ENCODE assay signal across 10 cellular contexts in the genomic region with DNA sequence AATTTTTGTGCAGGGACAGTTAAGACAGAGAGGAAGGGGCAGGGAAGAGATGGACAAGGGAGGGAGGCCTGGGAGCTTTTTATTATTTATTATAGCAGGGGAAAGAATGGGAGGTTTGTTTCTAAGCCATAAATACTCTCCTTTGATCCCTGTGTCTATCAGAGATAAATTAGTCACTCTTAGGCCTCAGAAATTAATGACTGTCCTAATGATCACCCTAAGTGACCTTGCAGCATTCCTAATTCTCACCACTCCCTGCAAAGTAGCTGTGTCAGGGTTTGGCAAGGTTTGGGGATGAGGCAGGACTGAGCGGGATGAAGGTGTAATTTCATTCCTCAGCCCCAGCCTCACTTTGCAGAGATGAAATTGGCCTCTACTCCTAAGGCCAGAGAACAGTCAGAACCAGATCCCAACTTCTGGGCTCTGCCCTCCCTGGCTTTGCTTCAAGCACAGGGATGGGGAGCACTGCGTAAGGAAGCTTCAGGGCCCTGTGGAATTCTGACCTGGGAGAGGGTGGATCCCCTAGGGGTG.
A peak's percentile ranks its signal among the peaks of the same experiment; 100 is the strongest.
DNase-seq lines count a peak whose midpoint lies in the region; ATAC-seq, FAIRE-seq and TF ChIP-seq lines count a peak whose summit lies in the region.
"Had no signal": no experiment of that assay in that cellular context is flagged by ENCODE, and none has a peak within 500 bp of the region (broad histone marks: within the 10 kb centered on the region; RNA-seq: fewer than 3 reads in every experiment).

No MANE protein-coding gene starts in this region.

- H4K20me1 ChIP-seq in PC-3 (ENCODE audit: low read length) = no peaks in the 10 kb centered on the region
- no peaks in the 10 kb centered on the region for H4K20me1 ChIP-seq in H1 (replicated peaks in 1 of 2; ENCODE audit: control insufficient read depth in 1 of 2, insufficient read depth in 2 of 2, low read length in 2 of 2)

- no peaks in the 10 kb centered on the region for H3K27me3 ChIP-seq in PC-3 (ENCODE audit: low read length)
- H3K27me3 ChIP-seq in H1 (replicated peaks in 1 of 4; ENCODE audit: control insufficient read depth in 3 of 4, extremely low read depth in 1 of 4, insufficient read depth in 3 of 4, low read length in 3 of 4) = no peaks in the 10 kb centered on the region
- H3K27me3 ChIP-seq in upper lobe of left lung = no peaks in the 10 kb centered on the region
- H3K27me3 ChIP-seq: MG63 had no signal

- H3K9me3 ChIP-seq in PC-3 (ENCODE audit: low read length) (no peaks in the 10 kb centered on the region), H1 (ENCODE audit: insufficient read depth in 2 of 2, low read depth in 1 of 2, low read length in 1 of 2) (peaks cover 0 to 5% of the 10 kb centered on the region in 2 experiments; a peak in 1 of 4 replicates), upper lobe of left lung (no peaks in the 10 kb centered on the region)
- H3K9me3 ChIP-seq: MG63 had no signal

- no peaks in the 10 kb centered on the region for H3K9me2 ChIP-seq in PC-3 (replicated peaks; ENCODE audit: low read length)

- H3K23ac ChIP-seq in H1 (ENCODE audit: insufficient read length) = no peak overlapping the region

- no peak for FAIRE-seq in H1 (lab: Jason Lieb, UNC)

- POLR2A ChIA-PET in PC-3 (lab: Charles Lee; ENCODE audit: unreplicated experiment) = no interaction called here
- POLR2A ChIA-PET in H1 (lab: Charles Lee; ENCODE audit: partially characterized antibody) = interaction anchor here (0.7 to 0.8 kb wide), 4 partner anchors 37 to 427 kb away, joined by 3 to 4 read pairs (median 3); no protein-coding TSS in a partner anchor

- H3K56ac ChIP-seq in H1 (replicated peaks; ENCODE audit: insufficient read length, low read depth, low read length) = no peak overlapping the region

- no peaks in the 10 kb centered on the region for H3K27me3 Mint-ChIP-seq in neural crest cell (ENCODE audit: low read depth)
- H3K27me3 Mint-ChIP-seq in activated CD4-positive, alpha-beta T cell treated with anti-CD3 and anti-CD28 coated beads, Interleukin-2, amount 10 ng/mL, durations not matched to agents 24 days and 14 days = no peaks in the 10 kb centered on the region
- H3K27me3 Mint-ChIP-seq in activated CD8-positive, alpha-beta memory T cell treated with anti-CD3 and anti-CD28 coated beads, Interleukin-2, amount 10 ng/mL, durations not matched to agents 7 days and 5 days = no peaks in the 10 kb centered on the region

- H3K27ac Mint-ChIP-seq in neural crest cell (ENCODE audit: unreplicated experiment) = peak overlapping the region; percentile 98
- no peak overlapping the region for H3K27ac Mint-ChIP-seq in activated CD4-positive, alpha-beta T cell treated with anti-CD3 and anti-CD28 coated beads, Interleukin-2, amount 10 ng/mL, durations not matched to agents 24 days and 14 days
- H3K27ac Mint-ChIP-seq in activated CD8-positive, alpha-beta memory T cell treated with anti-CD3 and anti-CD28 coated beads, Interleukin-2, amount 10 ng/mL, durations not matched to agents 7 days and 5 days = no peak overlapping the region

- no peaks in the 10 kb centered on the region for H3F3A ChIP-seq in PC-3 (ENCODE audit: low read length, unreplicated experiment)

- peak overlapping the region; percentile 92; the same call in 1 of the 2 replicates for H2BK5ac ChIP-seq in H1 (ENCODE audit: low read depth, low read length)

- H3K79me2 ChIP-seq in PC-3 (ENCODE audit: low read length) = no peaks in the 10 kb centered on the region
- no peaks in the 10 kb centered on the region for H3K79me2 ChIP-seq in H1 (ENCODE audit: control insufficient read depth in 1 of 2, insufficient read depth in 2 of 2, low read length in 2 of 2)

- no peak for TF ChIP-seq RAD21 in H1 (IDR thresholded peaks at IDR 0.05 in 1 of 2, conservative IDR thresholded peaks at IDR 0.05 in 1 of 2; ENCODE audit: low read depth in 2 of 2, low read length in 2 of 2)

- H4K5ac ChIP-seq in H1 (ENCODE audit: insufficient read length, low read depth, low read length) = peak overlapping the region; percentile 38

- peak overlapping the region; percentile 55 for H3K18ac ChIP-seq in H1 (ENCODE audit: extremely low read depth, low read length)

- H2BK15ac ChIP-seq in H1 (ENCODE audit: low read length) = peak overlapping the region; percentile 46; the same call in 1 of the 2 replicates

- H3K14ac ChIP-seq in H1 (ENCODE audit: insufficient read length) = no peak overlapping the region

- no peaks in the 10 kb centered on the region for H3K79me1 ChIP-seq in H1 (ENCODE audit: low read depth, low read length)

- TF ChIP-seq POLR2A in H1 (IDR thresholded peaks at IDR 0.05; ENCODE audit: control extremely low read depth in 1 of 2, low read depth in 2 of 2, low read length in 2 of 2) (no peak), upper lobe of left lung (IDR thresholded peaks at IDR 0.05) (no peak)

- H3K27ac ChIP-seq in PC-3 (ENCODE audit: low read length) (no peak overlapping the region), H1 (ENCODE audit: low read depth, low read length) (no peak overlapping the region), upper lobe of left lung (peak overlapping the region in 3 of 4 donors; percentile 62 to 79 (median 68))

- ATAC-seq in PC-3 = no peak
- peak in 1 of 2 donors; percentile 5 for ATAC-seq in upper lobe of left lung (ENCODE audit: low FRiP score in 2 of 2)
- ATAC-seq in activated CD8-positive, alpha-beta memory T cell treated with anti-CD3 and anti-CD28 coated beads, Interleukin-2, amount 10 ng/mL, durations not matched to agents 7 days and 5 days = no peak
- ATAC-seq: stimulated activated naive CD8-positive, alpha-beta T cell treated with anti-CD3 and anti-CD28 coated beads, Interleukin-15, Interleukin-2, amounts not matched to agents 100 U/mL and 50 U/mL, for 24 hours had no signal

- CTCF ChIA-PET in PC-3 (lab: Charles Lee) (interaction anchor here (0.7 kb wide), 1 partner anchor 418 kb away, joined by 3 read pairs; no protein-coding TSS in a partner anchor), H1 (lab: Charles Lee; ENCODE audit: partially characterized antibody) (interaction anchor here (0.6 to 3.0 kb wide), 30 partner anchors 8 to 539 kb away, joined by 3 to 20 read pairs (median 4); no protein-coding TSS in a partner anchor)
- CTCF ChIA-PET in activated CD8-positive, alpha-beta memory T cell treated with anti-CD3 and anti-CD28 coated beads, Interleukin-2, amount 10 ng/mL, durations not matched to agents 7 days and 5 days (lab: Charles Lee) = interaction anchor here (0.9 to 6.6 kb wide), 14 partner anchors 10 to 493 kb away, joined by 3 to 55 read pairs (median 4); no protein-coding TSS in a partner anchor

- no peak overlapping the region for H4K8ac ChIP-seq in H1 (ENCODE audit: extremely low read depth, insufficient read depth, low read length)

- intact Hi-C loops in PC-3 (cut with micrococcal nuclease) = loop anchor here (5.0 kb wide), 1 partner anchor 214 kb away; a partner anchor contains a TSS
- intact Hi-C loops in activated CD4-positive, alpha-beta T cell treated with anti-CD3 and anti-CD28 coated beads, Interleukin-2, amount 10 ng/mL, durations not matched to agents 24 days and 14 days (cut with micrococcal nuclease) = no loop called here

- no TSS peak for BruUV-seq in PC-3 (replicated peaks; lab: Mats Ljungman, UMichigan)

- no peak for TF ChIP-seq CTCF in PC-3 (conservative IDR thresholded peaks at IDR 0.05; ENCODE audit: low read depth, low read length)
- TF ChIP-seq CTCF in H1 (IDR thresholded peaks at IDR 0.05; ENCODE audit: control extremely low read depth in 1 of 3, insufficient read depth in 1 of 3, low read depth in 1 of 3, low read length in 3 of 3) = no peak
- no peak for TF ChIP-seq CTCF in neural crest cell (conservative IDR thresholded peaks at IDR 0.05)
- no peak for TF ChIP-seq CTCF in upper lobe of left lung (IDR thresholded peaks at IDR 0.05)

- peak overlapping the region; percentile 82 for H2BK12ac ChIP-seq in H1 (ENCODE audit: low read depth, low read length)

- H3K4me2 ChIP-seq in PC-3 (ENCODE audit: low read length) = no peak overlapping the region
- peak overlapping the region; percentile 5 to 12; a peak in 2 of 4 replicates for H3K4me2 ChIP-seq in H1 (ENCODE audit: insufficient read depth in 1 of 2, low read depth in 2 of 2, low read length in 2 of 2)

- 85% methylated on average over 2 of the region's 2 CpGs; no CpG with 5 or more reads in 1 of the 2 experiments for WGBS in H1 (ENCODE audit: extremely low coverage in 1 of 2, insufficient coverage in 1 of 2, insufficient read length in 1 of 2, insufficient replicate concordance in 2 of 2, low coverage in 1 of 2, low lambda C conversion rate in 2 of 2, missing lambda C conversion rate in 1 of 2), 2 experiments
- WGBS in upper lobe of left lung, 2 donors = 60 to 83% methylated on average over 2 of the region's 2 CpGs

- H2AFZ ChIP-seq in PC-3 (ENCODE audit: low read length) (0 out of 2 replicates have a peak overlapping the region, but pooled peaks have one; percentile 79), H1 (ENCODE audit: low read length) (peak overlapping the region; percentile 79; the same call in 1 of the 2 replicates)

- H3K4me3 Mint-ChIP-seq in neural crest cell = peak overlapping the region; percentile 51
- H3K4me3 Mint-ChIP-seq in activated CD4-positive, alpha-beta T cell treated with anti-CD3 and anti-CD28 coated beads, Interleukin-2, amount 10 ng/mL, durations not matched to agents 24 days and 14 days = no peak overlapping the region
- H3K4me3 Mint-ChIP-seq in activated CD8-positive, alpha-beta memory T cell treated with anti-CD3 and anti-CD28 coated beads, Interleukin-2, amount 10 ng/mL, durations not matched to agents 7 days and 5 days = no peak overlapping the region

- no peak for DNase-seq in PC-3
- peak in 1 of 2 experiments; percentile 61 for DNase-seq in H1 (ENCODE audit: low read depth in 1 of 2, low spot score in 2 of 2)
- no peak for DNase-seq in neural crest cell (ENCODE audit: low read depth, low spot score)
- no peak for DNase-seq in upper lobe of left lung
- no peak for DNase-seq in LoVo (ENCODE audit: low spot score)
- DNase-seq in activated CD4-positive, alpha-beta T cell treated with anti-CD3 and anti-CD28 coated beads, Interleukin-2, amount 10 ng/mL, durations not matched to agents 24 days and 14 days = no peak
- DNase-seq in activated CD8-positive, alpha-beta memory T cell treated with anti-CD3 and anti-CD28 coated beads, Interleukin-2, amount 10 ng/mL, durations not matched to agents 7 days and 5 days = no peak
- DNase-seq: GDM1; MG63; stimulated activated naive CD8-positive, alpha-beta T cell treated with anti-CD3 and anti-CD28 coated beads, Interleukin-15, Interleukin-2, amounts not matched to agents 100 U/mL and 50 U/mL, for 24 hours had no signal

- H3K4me1 Mint-ChIP-seq in neural crest cell = peaks cover 21% of the 10 kb centered on the region
- peaks cover 15% of the 10 kb centered on the region for H3K4me1 Mint-ChIP-seq in activated CD4-positive, alpha-beta T cell treated with anti-CD3 and anti-CD28 coated beads, Interleukin-2, amount 10 ng/mL, durations not matched to agents 24 days and 14 days
- H3K4me1 Mint-ChIP-seq in activated CD8-positive, alpha-beta memory T cell treated with anti-CD3 and anti-CD28 coated beads, Interleukin-2, amount 10 ng/mL, durations not matched to agents 7 days and 5 days = peaks cover 25% of the 10 kb centered on the region

- TF ChIP-seq EP300 in H1 (IDR thresholded peaks at IDR 0.05; ENCODE audit: borderline replicate concordance in 1 of 2, low read depth in 2 of 2, low read length in 2 of 2) = no peak
- TF ChIP-seq EP300 in upper lobe of left lung (IDR thresholded peaks at IDR 0.05) = no peak

- H3K9ac ChIP-seq in PC-3 (ENCODE audit: low read length) = no peak overlapping the region
- no peak overlapping the region for H3K9ac ChIP-seq in H1 (replicated peaks in 1 of 4; ENCODE audit: extremely low read depth in 1 of 4, low read depth in 3 of 4, low read length in 3 of 4)

- H4K91ac ChIP-seq in H1 (replicated peaks; ENCODE audit: insufficient read length, low read length) = peak overlapping the region; percentile 71

- H2BK20ac ChIP-seq in H1 (ENCODE audit: low read length) = peak overlapping the region; percentile 80; the same call in 1 of the 2 replicates

- H3K4me1 ChIP-seq in PC-3 (ENCODE audit: insufficient read depth, low read length) (peaks cover 5% of the 10 kb centered on the region), H1 (replicated peaks in 1 of 4; ENCODE audit: control insufficient read depth in 3 of 4, insufficient read depth in 4 of 4, low read length in 3 of 4) (peaks cover 7 to 12% (median 9%) of the 10 kb centered on the region in 4 experiments; a peak in 6 of 7 replicates), upper lobe of left lung (peaks cover 10 to 16% (median 12%) of the 10 kb centered on the region in 4 donors)

- no peaks in the 10 kb centered on the region for H3K23me2 ChIP-seq in H1 (ENCODE audit: low read depth, low read length)

- no peak overlapping the region for H3K4me3 ChIP-seq in PC-3 (ENCODE audit: low read length)
- H3K4me3 ChIP-seq in H1 (ENCODE audit: extremely low read depth in 1 of 4, insufficient read depth in 2 of 4, low read depth in 3 of 4, low read length in 4 of 4) = no peak overlapping the region
- H3K4me3 ChIP-seq in upper lobe of left lung = no peak overlapping the region
- H3K4me3 ChIP-seq: MG63 had no signal

- H2BK120ac ChIP-seq in H1 (replicated peaks; ENCODE audit: low read depth, low read length) = peak overlapping the region; percentile 21

- H2AK5ac ChIP-seq in H1 (ENCODE audit: low read depth, low read length) = no peak overlapping the region

- no peaks in the 10 kb centered on the region for H3K36me3 Mint-ChIP-seq in neural crest cell (ENCODE audit: low read depth)
- no peaks in the 10 kb centered on the region for H3K36me3 Mint-ChIP-seq in activated CD4-positive, alpha-beta T cell treated with anti-CD3 and anti-CD28 coated beads, Interleukin-2, amount 10 ng/mL, durations not matched to agents 24 days and 14 days (ENCODE audit: low read depth)
- H3K36me3 Mint-ChIP-seq in activated CD8-positive, alpha-beta memory T cell treated with anti-CD3 and anti-CD28 coated beads, Interleukin-2, amount 10 ng/mL, durations not matched to agents 7 days and 5 days = no peaks in the 10 kb centered on the region

- H3K9me3 Mint-ChIP-seq in neural crest cell = no peaks in the 10 kb centered on the region
- H3K9me3 Mint-ChIP-seq in activated CD4-positive, alpha-beta T cell treated with anti-CD3 and anti-CD28 coated beads, Interleukin-2, amount 10 ng/mL, durations not matched to agents 24 days and 14 days = no peaks in the 10 kb centered on the region
- H3K9me3 Mint-ChIP-seq in activated CD8-positive, alpha-beta memory T cell treated with anti-CD3 and anti-CD28 coated beads, Interleukin-2, amount 10 ng/mL, durations not matched to agents 7 days and 5 days (ENCODE audit: low read depth) = no peaks in the 10 kb centered on the region

- no peak overlapping the region for H3K4ac ChIP-seq in H1 (replicated peaks; ENCODE audit: insufficient read length, low read depth, low read length)

- no peaks in the 10 kb centered on the region for H3K36me3 ChIP-seq in PC-3 (ENCODE audit: low read depth, low read length)
- H3K36me3 ChIP-seq in H1 (ENCODE audit: control insufficient read depth in 2 of 4, insufficient read depth in 4 of 4, low read length in 3 of 4) = no peaks in the 10 kb centered on the region
- H3K36me3 ChIP-seq in upper lobe of left lung = no peaks in the 10 kb centered on the region
- H3K36me3 ChIP-seq: MG63 had no signal

Comparison
In these comparisons a context has a peak if more than half of its experiments do, and no peak if none do; other contexts are left out.
1. H3K27ac ChIP-seq: peak in upper lobe of left lung (3 of 4); none in PC-3 (single experiment) and H1 (single experiment).